Comparison of ENCODE assay signal across 1 cellular context in genomic region chr12:11023387-11023786, GRCh38.
TF ChIP-seq lines count a peak whose summit lies in the region.

No MANE protein-coding gene starts in this region.

TF ChIP-seq in HepG2, 621 proteins besides CTCF, POLR2A, EP300 and RAD21 (continued from another document):
- TF ChIP-seq, protein P1, sequence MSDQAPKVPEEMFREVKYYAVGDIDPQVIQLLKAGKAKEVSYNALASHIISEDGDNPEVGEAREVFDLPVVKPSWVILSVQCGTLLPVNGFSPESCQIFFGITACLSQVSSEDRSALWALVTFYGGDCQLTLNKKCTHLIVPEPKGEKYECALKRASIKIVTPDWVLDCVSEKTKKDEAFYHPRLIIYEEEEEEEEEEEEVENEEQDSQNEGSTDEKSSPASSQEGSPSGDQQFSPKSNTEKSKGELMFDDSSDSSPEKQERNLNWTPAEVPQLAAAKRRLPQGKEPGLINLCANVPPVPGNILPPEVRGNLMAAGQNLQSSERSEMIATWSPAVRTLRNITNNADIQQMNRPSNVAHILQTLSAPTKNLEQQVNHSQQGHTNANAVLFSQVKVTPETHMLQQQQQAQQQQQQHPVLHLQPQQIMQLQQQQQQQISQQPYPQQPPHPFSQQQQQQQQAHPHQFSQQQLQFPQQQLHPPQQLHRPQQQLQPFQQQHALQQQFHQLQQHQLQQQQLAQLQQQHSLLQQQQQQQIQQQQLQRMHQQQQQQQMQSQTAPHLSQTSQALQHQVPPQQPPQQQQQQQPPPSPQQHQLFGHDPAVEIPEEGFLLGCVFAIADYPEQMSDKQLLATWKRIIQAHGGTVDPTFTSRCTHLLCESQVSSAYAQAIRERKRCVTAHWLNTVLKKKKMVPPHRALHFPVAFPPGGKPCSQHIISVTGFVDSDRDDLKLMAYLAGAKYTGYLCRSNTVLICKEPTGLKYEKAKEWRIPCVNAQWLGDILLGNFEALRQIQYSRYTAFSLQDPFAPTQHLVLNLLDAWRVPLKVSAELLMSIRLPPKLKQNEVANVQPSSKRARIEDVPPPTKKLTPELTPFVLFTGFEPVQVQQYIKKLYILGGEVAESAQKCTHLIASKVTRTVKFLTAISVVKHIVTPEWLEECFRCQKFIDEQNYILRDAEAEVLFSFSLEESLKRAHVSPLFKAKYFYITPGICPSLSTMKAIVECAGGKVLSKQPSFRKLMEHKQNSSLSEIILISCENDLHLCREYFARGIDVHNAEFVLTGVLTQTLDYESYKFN (CRISPR knock-in tag; conservative IDR thresholded peaks at IDR 0.05), result 0 out of 2 replicates have a peak, but pooled peaks have one; percentile 29
- TF ChIP-seq SMARCE1 (IDR thresholded peaks at IDR 0.05; ENCODE audit: borderline replicate concordance) (no peak), ZNF24 (IDR thresholded peaks at IDR 0.05) (no peak), FOXM1 (CRISPR knock-in tag; IDR thresholded peaks at IDR 0.05) (no peak), ZFP36L1 (CRISPR knock-in tag; IDR thresholded peaks at IDR 0.05) (no peak), ZNF230 (CRISPR knock-in tag; IDR thresholded peaks at IDR 0.05) (no peak), ZNF30 (CRISPR knock-in tag; IDR thresholded peaks at IDR 0.05) (no peak), ZNF816 (CRISPR knock-in tag; IDR thresholded peaks at IDR 0.05; ENCODE audit: borderline replicate concordance) (no peak), ARID5B (CRISPR knock-in tag; IDR thresholded peaks at IDR 0.05) (peak; percentile 54; the same call in 1 of the 2 replicates), ZFX (CRISPR knock-in tag; IDR thresholded peaks at IDR 0.05; ENCODE audit: low read depth) (no peak), CENPX (CRISPR knock-in tag; IDR thresholded peaks at IDR 0.05) (no peak), ZNF674 (CRISPR knock-in tag; IDR thresholded peaks at IDR 0.05; ENCODE audit: low read depth) (no peak), ZNF691 (CRISPR knock-in tag; IDR thresholded peaks at IDR 0.05; ENCODE audit: borderline replicate concordance, low read depth) (no peak), ZNF615 (CRISPR knock-in tag; IDR thresholded peaks at IDR 0.05; ENCODE audit: borderline replicate concordance) (no peak), ZNF225 (CRISPR knock-in tag; IDR thresholded peaks at IDR 0.05) (no peak), PHF8 (CRISPR knock-in tag; IDR thresholded peaks at IDR 0.05) (no peak), JARID2 (CRISPR knock-in tag; IDR thresholded peaks at IDR 0.05; ENCODE audit: insufficient replicate concordance) (no peak), ZSCAN12 (CRISPR knock-in tag; IDR thresholded peaks at IDR 0.05) (no peak), GFI1 (CRISPR knock-in tag; IDR thresholded peaks at IDR 0.05; ENCODE audit: borderline replicate concordance) (peak; percentile 60), ZNF703 (CRISPR knock-in tag; IDR thresholded peaks at IDR 0.05; ENCODE audit: borderline replicate concordance) (no peak), NFYC (CRISPR knock-in tag; IDR thresholded peaks at IDR 0.05) (no peak), TBL1XR1 (IDR thresholded peaks at IDR 0.05; ENCODE audit: borderline replicate concordance, low read length, partially characterized antibody) (no peak), MAZ (IDR thresholded peaks at IDR 0.05; ENCODE audit: borderline replicate concordance, low read depth, low read length) (no peak), MAZ (CRISPR knock-in tag; IDR thresholded peaks at IDR 0.05; ENCODE audit: low read depth) (no peak), TAF15 (IDR thresholded peaks at IDR 0.05; ENCODE audit: low read depth, low read length, poor library complexity, severe bottlenecking) (no peak), ZEB1 (IDR thresholded peaks at IDR 0.05; ENCODE audit: insufficient replicate concordance, low read depth) (no peak), SMYD3 (CRISPR knock-in tag; IDR thresholded peaks at IDR 0.05) (no peak), ZNF136 (CRISPR knock-in tag; IDR thresholded peaks at IDR 0.05; ENCODE audit: low read depth) (no peak), ZNF761 (CRISPR knock-in tag; conservative IDR thresholded peaks at IDR 0.05) (no peak), RARA (CRISPR knock-in tag; IDR thresholded peaks at IDR 0.05) (no peak), NR2F1 (CRISPR knock-in tag; IDR thresholded peaks at IDR 0.05) (no peak), TCF7L2 (IDR thresholded peaks at IDR 0.05; ENCODE audit: low read depth, low read length) (no peak)
- TF ChIP-seq, protein P2, sequence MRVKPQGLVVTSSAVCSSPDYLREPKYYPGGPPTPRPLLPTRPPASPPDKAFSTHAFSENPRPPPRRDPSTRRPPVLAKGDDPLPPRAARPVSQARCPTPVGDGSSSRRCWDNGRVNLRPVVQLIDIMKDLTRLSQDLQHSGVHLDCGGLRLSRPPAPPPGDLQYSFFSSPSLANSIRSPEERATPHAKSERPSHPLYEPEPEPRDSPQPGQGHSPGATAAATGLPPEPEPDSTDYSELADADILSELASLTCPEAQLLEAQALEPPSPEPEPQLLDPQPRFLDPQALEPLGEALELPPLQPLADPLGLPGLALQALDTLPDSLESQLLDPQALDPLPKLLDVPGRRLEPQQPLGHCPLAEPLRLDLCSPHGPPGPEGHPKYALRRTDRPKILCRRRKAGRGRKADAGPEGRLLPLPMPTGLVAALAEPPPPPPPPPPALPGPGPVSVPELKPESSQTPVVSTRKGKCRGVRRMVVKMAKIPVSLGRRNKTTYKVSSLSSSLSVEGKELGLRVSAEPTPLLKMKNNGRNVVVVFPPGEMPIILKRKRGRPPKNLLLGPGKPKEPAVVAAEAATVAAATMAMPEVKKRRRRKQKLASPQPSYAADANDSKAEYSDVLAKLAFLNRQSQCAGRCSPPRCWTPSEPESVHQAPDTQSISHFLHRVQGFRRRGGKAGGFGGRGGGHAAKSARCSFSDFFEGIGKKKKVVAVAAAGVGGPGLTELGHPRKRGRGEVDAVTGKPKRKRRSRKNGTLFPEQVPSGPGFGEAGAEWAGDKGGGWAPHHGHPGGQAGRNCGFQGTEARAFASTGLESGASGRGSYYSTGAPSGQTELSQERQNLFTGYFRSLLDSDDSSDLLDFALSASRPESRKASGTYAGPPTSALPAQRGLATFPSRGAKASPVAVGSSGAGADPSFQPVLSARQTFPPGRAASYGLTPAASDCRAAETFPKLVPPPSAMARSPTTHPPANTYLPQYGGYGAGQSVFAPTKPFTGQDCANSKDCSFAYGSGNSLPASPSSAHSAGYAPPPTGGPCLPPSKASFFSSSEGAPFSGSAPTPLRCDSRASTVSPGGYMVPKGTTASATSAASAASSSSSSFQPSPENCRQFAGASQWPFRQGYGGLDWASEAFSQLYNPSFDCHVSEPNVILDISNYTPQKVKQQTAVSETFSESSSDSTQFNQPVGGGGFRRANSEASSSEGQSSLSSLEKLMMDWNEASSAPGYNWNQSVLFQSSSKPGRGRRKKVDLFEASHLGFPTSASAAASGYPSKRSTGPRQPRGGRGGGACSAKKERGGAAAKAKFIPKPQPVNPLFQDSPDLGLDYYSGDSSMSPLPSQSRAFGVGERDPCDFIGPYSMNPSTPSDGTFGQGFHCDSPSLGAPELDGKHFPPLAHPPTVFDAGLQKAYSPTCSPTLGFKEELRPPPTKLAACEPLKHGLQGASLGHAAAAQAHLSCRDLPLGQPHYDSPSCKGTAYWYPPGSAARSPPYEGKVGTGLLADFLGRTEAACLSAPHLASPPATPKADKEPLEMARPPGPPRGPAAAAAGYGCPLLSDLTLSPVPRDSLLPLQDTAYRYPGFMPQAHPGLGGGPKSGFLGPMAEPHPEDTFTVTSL (CRISPR knock-in tag; IDR thresholded peaks at IDR 0.05; ENCODE audit: borderline replicate concordance), result no peak
- TF ChIP-seq, protein P3, sequence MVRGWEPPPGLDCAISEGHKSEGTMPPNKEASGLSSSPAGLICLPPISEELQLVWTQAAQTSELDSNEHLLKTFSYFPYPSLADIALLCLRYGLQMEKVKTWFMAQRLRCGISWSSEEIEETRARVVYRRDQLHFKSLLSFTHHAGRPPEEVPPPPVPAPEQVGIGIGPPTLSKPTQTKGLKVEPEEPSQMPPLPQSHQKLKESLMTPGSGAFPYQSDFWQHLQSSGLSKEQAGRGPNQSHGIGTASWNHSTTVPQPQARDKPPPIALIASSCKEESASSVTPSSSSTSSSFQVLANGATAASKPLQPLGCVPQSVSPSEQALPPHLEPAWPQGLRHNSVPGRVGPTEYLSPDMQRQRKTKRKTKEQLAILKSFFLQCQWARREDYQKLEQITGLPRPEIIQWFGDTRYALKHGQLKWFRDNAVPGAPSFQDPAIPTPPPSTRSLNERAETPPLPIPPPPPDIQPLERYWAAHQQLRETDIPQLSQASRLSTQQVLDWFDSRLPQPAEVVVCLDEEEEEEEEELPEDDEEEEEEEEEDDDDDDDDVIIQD (CRISPR knock-in tag; IDR thresholded peaks at IDR 0.05; ENCODE audit: low read depth), result peak; percentile 99
